In genomic region chr6:150180517-150180916, GRCh38 we compare ENCODE assay signal across 16 cellular contexts. TPM values are rescaled to one million over a fixed set of nuclear protein-coding genes. Genes with fewer than 3 reads are reported as not detected.
DNase-seq lines count a peak whose midpoint lies in the region; ATAC-seq and TF ChIP-seq lines count a peak whose summit lies in the region.
"Had no signal": no experiment of that assay in that cellular context is flagged by ENCODE, and none has a peak within 500 bp of the region (broad histone marks: within the 10 kb centered on the region; RNA-seq: fewer than 3 reads in every experiment).

No MANE protein-coding gene starts in this region.

- H3K4me3 ChIP-seq in right atrium auricular region: no peak overlapping the region
- H3K4me3 ChIP-seq in esophagus muscularis mucosa: no peak overlapping the region
- H3K4me3 ChIP-seq: HAP-1 had no signal

- DNase-seq in activated CD8-positive, alpha-beta T cell treated with anti-CD3 and anti-CD28 coated beads for 36 hours: no peak
- DNase-seq in activated CD8-positive, alpha-beta T cell treated with anti-CD3 and anti-CD28 coated beads, Interleukin-2, amount 10 ng/mL, durations not matched to agents 7 days and 5 days: no peak
- DNase-seq in right atrium auricular region (ENCODE audit: low spot score) (no peak), Right ventricle myocardium superior (no peak), neural crest cell (ENCODE audit: low read depth, low spot score) (no peak), esophagus muscularis mucosa (ENCODE audit: extremely low spot score) (no peak)
- DNase-seq in natural killer cell treated with Interleukin-12 subunit alpha and Interleukin-12 subunit beta and Interleukin-15 and Interleukin-18, amount 100 ng/mL, for 72 hours (ENCODE audit: low spot score): no peak
- DNase-seq: Caco-2; CD8-positive, alpha-beta T cell; DMS53; GF-D8; GOT3 had no signal

- CTCF ChIA-PET in activated CD8-positive, alpha-beta T cell treated with anti-CD3 and anti-CD28 coated beads for 36 hours (lab: Charles Lee): interaction anchor here (1.0 to 1.8 kb wide), 4 partner anchors 19 to 109 kb away, joined by 3 to 4 read pairs (median 4); no protein-coding TSS in a partner anchor
- CTCF ChIA-PET in activated CD8-positive, alpha-beta T cell treated with anti-CD3 and anti-CD28 coated beads, Interleukin-2, amount 10 ng/mL, durations not matched to agents 7 days and 5 days (lab: Charles Lee): interaction anchor here (0.8 kb wide), 1 partner anchor 109 kb away, joined by 3 read pairs; no protein-coding TSS in a partner anchor

- no peaks in the 10 kb centered on the region for H3K9me3 Mint-ChIP-seq in activated CD8-positive, alpha-beta T cell treated with anti-CD3 and anti-CD28 coated beads for 36 hours
- no peaks in the 10 kb centered on the region for H3K9me3 Mint-ChIP-seq in activated CD8-positive, alpha-beta T cell treated with anti-CD3 and anti-CD28 coated beads, Interleukin-2, amount 10 ng/mL, durations not matched to agents 7 days and 5 days (ENCODE audit: insufficient read depth)
- H3K9me3 Mint-ChIP-seq in neural crest cell: no peaks in the 10 kb centered on the region
- H3K9me3 Mint-ChIP-seq in natural killer cell treated with Interleukin-12 subunit alpha and Interleukin-12 subunit beta and Interleukin-15 and Interleukin-18, amount 100 ng/mL, for 72 hours: no peaks in the 10 kb centered on the region
- H3K9me3 Mint-ChIP-seq: CD14-positive monocyte; CD8-positive, alpha-beta T cell had no signal

- TF ChIP-seq POLR2A in esophagus muscularis mucosa (IDR thresholded peaks at IDR 0.05; ENCODE audit: low read depth): no peak

- peaks cover 0 to 26% of the 10 kb centered on the region in 2 donors for H3K4me1 ChIP-seq in right atrium auricular region
- H3K4me1 ChIP-seq in esophagus muscularis mucosa: peaks cover 0 to 2% (median 0%) of the 10 kb centered on the region in 4 donors
- H3K4me1 ChIP-seq: HAP-1 had no signal

- intact Hi-C loops in activated CD8-positive, alpha-beta T cell treated with anti-CD3 and anti-CD28 coated beads for 36 hours (cut with micrococcal nuclease): no loop called here
- intact Hi-C loops in Right ventricle myocardium superior (cut with DNase I) (no loop called here), esophagus muscularis mucosa (cut with DNase I) (no loop called here)

- H3K27me3 ChIP-seq in right atrium auricular region (no peaks in the 10 kb centered on the region), esophagus muscularis mucosa (no peaks in the 10 kb centered on the region)

- 100% methylated on average over 1 of the region's 1 CpG for WGBS in esophagus muscularis mucosa

- no peak for TF ChIP-seq CTCF in activated CD8-positive, alpha-beta T cell treated with anti-CD3 and anti-CD28 coated beads for 36 hours (IDR thresholded peaks at IDR 0.05)
- TF ChIP-seq CTCF in right atrium auricular region (IDR thresholded peaks at IDR 0.05): no peak
- no peak for TF ChIP-seq CTCF in neural crest cell (conservative IDR thresholded peaks at IDR 0.05)
- no peak for TF ChIP-seq CTCF in esophagus muscularis mucosa (IDR thresholded peaks at IDR 0.05)

- H3K4me1 Mint-ChIP-seq in activated CD8-positive, alpha-beta T cell treated with anti-CD3 and anti-CD28 coated beads for 36 hours (ENCODE audit: low read depth): no peaks in the 10 kb centered on the region
- peaks cover 4% of the 10 kb centered on the region for H3K4me1 Mint-ChIP-seq in activated CD8-positive, alpha-beta T cell treated with anti-CD3 and anti-CD28 coated beads, Interleukin-2, amount 10 ng/mL, durations not matched to agents 7 days and 5 days (ENCODE audit: low read depth)
- peaks cover 25% of the 10 kb centered on the region for H3K4me1 Mint-ChIP-seq in neural crest cell
- peaks cover 0 to 4% of the 10 kb centered on the region in 2 donors for H3K4me1 Mint-ChIP-seq in natural killer cell treated with Interleukin-12 subunit alpha and Interleukin-12 subunit beta and Interleukin-15 and Interleukin-18, amount 100 ng/mL, for 72 hours (ENCODE audit: low read depth in 2 of 2)

- no peak overlapping the region for H3K4me3 Mint-ChIP-seq in activated CD8-positive, alpha-beta T cell treated with anti-CD3 and anti-CD28 coated beads for 36 hours
- H3K4me3 Mint-ChIP-seq in activated CD8-positive, alpha-beta T cell treated with anti-CD3 and anti-CD28 coated beads, Interleukin-2, amount 10 ng/mL, durations not matched to agents 7 days and 5 days: no peak overlapping the region
- no peak overlapping the region for H3K4me3 Mint-ChIP-seq in neural crest cell
- H3K4me3 Mint-ChIP-seq in natural killer cell treated with Interleukin-12 subunit alpha and Interleukin-12 subunit beta and Interleukin-15 and Interleukin-18, amount 100 ng/mL, for 72 hours: no peak overlapping the region
- H3K4me3 Mint-ChIP-seq: CD14-positive monocyte; CD8-positive, alpha-beta T cell had no signal

- H3K27ac ChIP-seq in right atrium auricular region (peak overlapping the region; percentile 79 to 93), esophagus muscularis mucosa (replicated peaks in 1 of 4) (no peak overlapping the region)
- H3K27ac ChIP-seq: 22Rv1 had no signal

- H3K27ac Mint-ChIP-seq in activated CD8-positive, alpha-beta T cell treated with anti-CD3 and anti-CD28 coated beads for 36 hours: no peak overlapping the region
- H3K27ac Mint-ChIP-seq in activated CD8-positive, alpha-beta T cell treated with anti-CD3 and anti-CD28 coated beads, Interleukin-2, amount 10 ng/mL, durations not matched to agents 7 days and 5 days: no peak overlapping the region
- H3K27ac Mint-ChIP-seq in neural crest cell (ENCODE audit: unreplicated experiment): peak overlapping the region; percentile 17
- no peak overlapping the region for H3K27ac Mint-ChIP-seq in natural killer cell treated with Interleukin-12 subunit alpha and Interleukin-12 subunit beta and Interleukin-15 and Interleukin-18, amount 100 ng/mL, for 72 hours
- H3K27ac Mint-ChIP-seq: CD14-positive monocyte; CD8-positive, alpha-beta T cell had no signal

- peaks cover 4% of the 10 kb centered on the region for H3K27me3 Mint-ChIP-seq in activated CD8-positive, alpha-beta T cell treated with anti-CD3 and anti-CD28 coated beads for 36 hours
- H3K27me3 Mint-ChIP-seq in activated CD8-positive, alpha-beta T cell treated with anti-CD3 and anti-CD28 coated beads, Interleukin-2, amount 10 ng/mL, durations not matched to agents 7 days and 5 days (ENCODE audit: low read depth): peaks cover 3% of the 10 kb centered on the region
- H3K27me3 Mint-ChIP-seq in neural crest cell (ENCODE audit: low read depth): no peaks in the 10 kb centered on the region
- H3K27me3 Mint-ChIP-seq in natural killer cell treated with Interleukin-12 subunit alpha and Interleukin-12 subunit beta and Interleukin-15 and Interleukin-18, amount 100 ng/mL, for 72 hours: peaks cover 8% of the 10 kb centered on the region in 2 donors

- POLR2A ChIA-PET in activated CD8-positive, alpha-beta T cell treated with anti-CD3 and anti-CD28 coated beads for 36 hours (lab: Charles Lee): no interaction called here
- POLR2A ChIA-PET in activated CD8-positive, alpha-beta T cell treated with anti-CD3 and anti-CD28 coated beads, Interleukin-2, amount 10 ng/mL, durations not matched to agents 7 days and 5 days (lab: Charles Lee): interaction anchor here (0.5 to 0.6 kb wide), 2 partner anchors 627 to 1480 kb away, joined by 3 to 5 read pairs; no protein-coding TSS in a partner anchor

- H3K36me3 Mint-ChIP-seq in activated CD8-positive, alpha-beta T cell treated with anti-CD3 and anti-CD28 coated beads for 36 hours (ENCODE audit: low read depth): no peaks in the 10 kb centered on the region
- no peaks in the 10 kb centered on the region for H3K36me3 Mint-ChIP-seq in activated CD8-positive, alpha-beta T cell treated with anti-CD3 and anti-CD28 coated beads, Interleukin-2, amount 10 ng/mL, durations not matched to agents 7 days and 5 days (ENCODE audit: low read depth)
- H3K36me3 Mint-ChIP-seq in neural crest cell (ENCODE audit: low read depth): no peaks in the 10 kb centered on the region
- H3K36me3 Mint-ChIP-seq in natural killer cell treated with Interleukin-12 subunit alpha and Interleukin-12 subunit beta and Interleukin-15 and Interleukin-18, amount 100 ng/mL, for 72 hours: no peaks in the 10 kb centered on the region
- H3K36me3 Mint-ChIP-seq: CD14-positive monocyte; CD8-positive, alpha-beta T cell had no signal

- H3K36me3 ChIP-seq in right atrium auricular region (no peaks in the 10 kb centered on the region), esophagus muscularis mucosa (no peaks in the 10 kb centered on the region)
- H3K36me3 ChIP-seq: HAP-1 had no signal

- ATAC-seq in activated CD8-positive, alpha-beta T cell treated with anti-CD3 and anti-CD28 coated beads for 36 hours: peak; percentile 20
- ATAC-seq in activated CD8-positive, alpha-beta T cell treated with anti-CD3 and anti-CD28 coated beads, Interleukin-2, amount 10 ng/mL, durations not matched to agents 7 days and 5 days: no peak
- ATAC-seq in Right ventricle myocardium superior (ENCODE audit: poor library complexity): no peak
- no peak for ATAC-seq in natural killer cell treated with Interleukin-12 subunit alpha and Interleukin-12 subunit beta and Interleukin-15 and Interleukin-18, amount 100 ng/mL, for 72 hours
- no peak for ATAC-seq in HG03095 (IDR thresholded peaks at IDR 0.05; ENCODE audit: unreplicated experiment)
- ATAC-seq: CD8-positive, alpha-beta T cell had no signal

- no peaks in the 10 kb centered on the region for H3K9me3 ChIP-seq in right atrium auricular region
- no peaks in the 10 kb centered on the region for H3K9me3 ChIP-seq in esophagus muscularis mucosa
- H3K9me3 ChIP-seq: Caco-2, HAP-1 had no signal

- TF ChIP-seq EP300 in esophagus muscularis mucosa (IDR thresholded peaks at IDR 0.05): no peak

RNA-seq across cellular contexts. Expression of gene PPP1R14C, which starts 37.7 kb away (rescaled TPM):
- total RNA-seq in activated CD8-positive, alpha-beta T cell treated with anti-CD3 and anti-CD28 coated beads for 36 hours: under 1 TPM; 0.65 to 0.86 TPM
- total RNA-seq in activated CD8-positive, alpha-beta T cell treated with anti-CD3 and anti-CD28 coated beads, Interleukin-2, amount 10 ng/mL, durations not matched to agents 7 days and 5 days: not detected
- total RNA-seq in right atrium auricular region (100 to 1,000 TPM in 1 of 2 donors, 10 to 100 TPM in 1; 85.4 to 130 TPM), Right ventricle myocardium superior (131 TPM), neural crest cell (7.0 and 7.3 TPM in 2 replicates), esophagus muscularis mucosa (under 1 TPM in 2 of 4 donors, not detected in 2; 0.26 to 0.40 TPM)
- under 1 TPM in 1 of 2 donors, not detected in 1; 0.73 TPM for total RNA-seq in natural killer cell treated with Interleukin-12 subunit alpha and Interleukin-12 subunit beta and Interleukin-15 and Interleukin-18, amount 100 ng/mL, for 72 hours
- total RNA-seq: CD8-positive, alpha-beta T cell had no signal

Comparison
In these comparisons a context has a peak if more than half of its experiments do, and no peak if none do; other contexts are left out.
1. H3K27ac ChIP-seq: peak in right atrium auricular region (2 of 2); none in esophagus muscularis mucosa (0 of 4).
2. RNA of gene PPP1R14C, which starts 37.7 kb away (total RNA-seq): 131 TPM in Right ventricle myocardium superior (single experiment) and 85.4 to 130 TPM in right atrium auricular region; 7.0 to 7.3 TPM in neural crest cell, 0.65 to 0.86 TPM in activated CD8-positive, alpha-beta T cell treated with anti-CD3 and anti-CD28 coated beads for 36 hours, 0.73 TPM in natural killer cell treated with Interleukin-12 subunit alpha and Interleukin-12 subunit beta and Interleukin-15 and Interleukin-18, amount 100 ng/mL, for 72 hours, 0.26 to 0.40 TPM in esophagus muscularis mucosa and not detected in activated CD8-positive, alpha-beta T cell treated with anti-CD3 and anti-CD28 coated beads, Interleukin-2, amount 10 ng/mL, durations not matched to agents 7 days and 5 days; every median in the first group is over 10 times any median in the second.